In the genomic region with DNA sequence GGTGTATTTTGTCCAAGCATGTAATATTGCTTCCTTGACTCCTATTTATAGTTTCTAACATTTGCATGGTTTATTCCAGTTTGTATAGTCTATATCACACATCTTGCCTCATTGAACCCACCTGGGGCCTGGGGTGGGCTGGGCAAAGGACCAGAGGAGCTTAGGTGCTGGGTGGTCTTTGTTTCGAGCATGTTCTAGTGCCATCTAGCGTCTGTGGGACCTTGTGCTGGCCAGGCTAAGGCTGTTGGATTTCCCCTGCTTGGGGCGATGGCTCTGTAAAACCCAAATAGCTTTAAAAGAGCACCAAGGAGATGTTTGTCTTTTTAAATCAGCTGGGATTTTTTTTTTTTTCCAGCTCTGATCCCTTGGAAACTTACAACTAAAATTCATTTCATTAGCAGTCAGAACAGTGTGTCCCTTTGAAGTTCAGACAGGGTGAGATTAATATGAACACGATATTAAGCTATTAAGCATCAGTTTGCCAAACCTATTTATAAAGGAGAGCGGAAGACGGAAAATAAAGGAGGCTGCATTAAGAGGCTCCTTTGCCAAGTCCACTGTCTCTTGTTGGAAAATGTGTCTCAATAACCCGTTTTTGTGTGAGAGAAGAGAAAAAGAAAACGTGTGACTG, we compare ENCODE assay signal across 8 cellular contexts.
DNase-seq lines count a peak whose midpoint lies in the region; ATAC-seq, FAIRE-seq and TF ChIP-seq lines count a peak whose summit lies in the region.

No MANE protein-coding gene starts in this region.

- H3K27ac Mint-ChIP-seq in stimulated activated memory B cell treated with anti-CD40 and anti-IgM and Interleukin-4, amounts not matched to agents 10 μg/mL and 1 μg/mL and 100 μg/mL, for 72 hours, result no peak overlapping the region

- H3K9me3 Mint-ChIP-seq in stimulated activated memory B cell treated with anti-CD40 and anti-IgM and Interleukin-4, amounts not matched to agents 10 μg/mL and 1 μg/mL and 100 μg/mL, for 72 hours, result no peaks in the 10 kb centered on the region

- H3K27ac ChIP-seq in caudate nucleus (ENCODE audit: low read depth, low read length), result no peak overlapping the region

- H3K4me1 Mint-ChIP-seq in stimulated activated memory B cell treated with anti-CD40 and anti-IgM and Interleukin-4, amounts not matched to agents 10 μg/mL and 1 μg/mL and 100 μg/mL, for 72 hours, result no peaks in the 10 kb centered on the region

- peak; percentile 23 for DNase-seq in GM12892 (ENCODE audit: insufficient read length)
- peak; percentile 27 for DNase-seq in NCI-H524 treated with DMSO at 0.1 percent for 48 hours (lab: John Stamatoyannopoulos, UW)
- DNase-seq in caudate nucleus (lab: John Stamatoyannopoulos, UW), result peak in 47 of 61 donors; percentile 5 to 70 (median 33)
- DNase-seq in left colon, result peak in 1 of 2 donors; percentile 20
- DNase-seq in urothelium cell line (ENCODE audit: low spot score), result peak; percentile 32

- TF ChIP-seq POLR2A in GM12892 (IDR thresholded peaks at IDR 0.05; ENCODE audit: low read depth, low read length), result no peak

- no peak overlapping the region for H3K4me3 Mint-ChIP-seq in stimulated activated memory B cell treated with anti-CD40 and anti-IgM and Interleukin-4, amounts not matched to agents 10 μg/mL and 1 μg/mL and 100 μg/mL, for 72 hours

- intact Hi-C loops in left colon (cut with DNase I, micrococcal nuclease), result loop anchor here in 1 of 2 donors (10.0 kb wide), 1 partner anchor 307 kb away; no protein-coding TSS in a partner anchor

- H3K36me3 Mint-ChIP-seq in stimulated activated memory B cell treated with anti-CD40 and anti-IgM and Interleukin-4, amounts not matched to agents 10 μg/mL and 1 μg/mL and 100 μg/mL, for 72 hours, result no peaks in the 10 kb centered on the region

- ATAC-seq in left colon (peak; percentile 33), GM21423 (IDR thresholded peaks at IDR 0.05; ENCODE audit: unreplicated experiment) (no peak), GM21360 (IDR thresholded peaks at IDR 0.05; ENCODE audit: unreplicated experiment) (no peak)
- no peak for ATAC-seq in stimulated activated memory B cell treated with anti-CD40 and anti-IgM and Interleukin-4, amounts not matched to agents 10 μg/mL and 1 μg/mL and 100 μg/mL, for 72 hours

- FAIRE-seq in GM12892 (lab: Jason Lieb, UNC) (peak; percentile 86), urothelium cell line (lab: Jason Lieb, UNC) (no peak)

- H3K27me3 Mint-ChIP-seq in stimulated activated memory B cell treated with anti-CD40 and anti-IgM and Interleukin-4, amounts not matched to agents 10 μg/mL and 1 μg/mL and 100 μg/mL, for 72 hours, result no peaks in the 10 kb centered on the region
